Comparison of ENCODE assay signal across 7 cellular contexts in genomic region chr7:128738570-128739047, GRCh38. TPM values are rescaled to one million over a fixed set of nuclear protein-coding genes. Genes with fewer than 3 reads are reported as not detected.
A peak's percentile ranks its signal among the peaks of the same experiment; 100 is the strongest.
DNase-seq lines count a peak whose midpoint lies in the region; ATAC-seq and TF ChIP-seq lines count a peak whose summit lies in the region.

No MANE protein-coding gene starts in this region.

- no peaks in the 10 kb centered on the region for H3K9me3 ChIP-seq in cardiac muscle cell (ENCODE audit: low read depth)
- H3K9me3 ChIP-seq in sigmoid colon: no peaks in the 10 kb centered on the region

- no peak for TF ChIP-seq CTCF in activated CD8-positive, alpha-beta T cell treated with anti-CD3 and anti-CD28 coated beads for 36 hours (IDR thresholded peaks at IDR 0.05)
- no peak for TF ChIP-seq CTCF in cardiac muscle cell (IDR thresholded peaks at IDR 0.05; ENCODE audit: low read depth, low read length)
- TF ChIP-seq CTCF in sigmoid colon (IDR thresholded peaks at IDR 0.05): no peak

- TF ChIP-seq EP300 in sigmoid colon (IDR thresholded peaks at IDR 0.05): no peak

- WGBS in sigmoid colon, 2 donors: 3 to 5% methylated on average over 8 of the region's 8 CpGs

- no peaks in the 10 kb centered on the region for H3K27me3 ChIP-seq in cardiac muscle cell
- H3K27me3 ChIP-seq in sigmoid colon: no peaks in the 10 kb centered on the region

- TF ChIP-seq POLR2A in sigmoid colon (IDR thresholded peaks at IDR 0.05): no peak

- POLR2A ChIA-PET in activated CD8-positive, alpha-beta T cell treated with anti-CD3 and anti-CD28 coated beads for 36 hours (lab: Charles Lee): interaction anchor here (0.6 to 1.3 kb wide), 7 partner anchors 12 to 280 kb away, joined by 3 read pairs; no protein-coding TSS in a partner anchor

- H3K27ac ChIP-seq in cardiac muscle cell (peak overlapping the region; percentile 65), sigmoid colon (peak overlapping the region; percentile 93 to 99 (median 96))

- H3K4me3 Mint-ChIP-seq in activated CD8-positive, alpha-beta T cell treated with anti-CD3 and anti-CD28 coated beads for 36 hours: peak overlapping the region; percentile 99

- no peaks in the 10 kb centered on the region for H3K36me3 ChIP-seq in cardiac muscle cell
- no peaks in the 10 kb centered on the region for H3K36me3 ChIP-seq in sigmoid colon

- H3K27me3 Mint-ChIP-seq in activated CD8-positive, alpha-beta T cell treated with anti-CD3 and anti-CD28 coated beads for 36 hours: no peaks in the 10 kb centered on the region

- peak overlapping the region; percentile 90 for H3K27ac Mint-ChIP-seq in activated CD8-positive, alpha-beta T cell treated with anti-CD3 and anti-CD28 coated beads for 36 hours

- peak; percentile 31 for DNase-seq in activated CD8-positive, alpha-beta T cell treated with anti-CD3 and anti-CD28 coated beads for 36 hours
- DNase-seq in cardiac muscle cell (ENCODE audit: low read depth in 1 of 2, low spot score in 1 of 2) (peak in 1 of 2 donors; percentile 69), sigmoid colon (no peak), NCI-H2196 (lab: John Stamatoyannopoulos, UW; ENCODE audit: unreplicated experiment) (no peak), C1 segment of cervical spinal cord (lab: John Stamatoyannopoulos, UW) (no peak)

- peaks cover 14% of the 10 kb centered on the region for H3K36me3 Mint-ChIP-seq in activated CD8-positive, alpha-beta T cell treated with anti-CD3 and anti-CD28 coated beads for 36 hours (ENCODE audit: low read depth)

- peaks cover 12% of the 10 kb centered on the region for H3K4me1 ChIP-seq in cardiac muscle cell (ENCODE audit: low read depth)
- H3K4me1 ChIP-seq in sigmoid colon: peaks cover 3 to 43% (median 36%) of the 10 kb centered on the region in 4 donors

- CTCF ChIA-PET in activated CD8-positive, alpha-beta T cell treated with anti-CD3 and anti-CD28 coated beads for 36 hours (lab: Charles Lee): interaction anchor here (1.1 to 3.2 kb wide), 5 partner anchors 10 to 145 kb away, joined by 4 to 17 read pairs (median 6); partner anchors contain the start of gene ATP6V1F

- H3K4me3 ChIP-seq in cardiac muscle cell (peak overlapping the region; percentile 87), sigmoid colon (peak overlapping the region; percentile 79 to 96 (median 94))

- peaks cover 35% of the 10 kb centered on the region for H3K4me1 Mint-ChIP-seq in activated CD8-positive, alpha-beta T cell treated with anti-CD3 and anti-CD28 coated beads for 36 hours (ENCODE audit: low read depth)

- intact Hi-C loops in activated CD8-positive, alpha-beta T cell treated with anti-CD3 and anti-CD28 coated beads for 36 hours (cut with micrococcal nuclease): no loop called here
- intact Hi-C loops in sigmoid colon (cut with DNase I): loop anchor here (5.0 kb wide), 4 partner anchors 54 to 144 kb away; partner anchors contain the start of genes CCDC136 and FLNC

- H3K9me3 Mint-ChIP-seq in activated CD8-positive, alpha-beta T cell treated with anti-CD3 and anti-CD28 coated beads for 36 hours: no peaks in the 10 kb centered on the region

- ATAC-seq in GM18511 (IDR thresholded peaks at IDR 0.05; ENCODE audit: unreplicated experiment): peak; percentile 7
- peak; percentile 2 for ATAC-seq in HG02981 (IDR thresholded peaks at IDR 0.05; ENCODE audit: unreplicated experiment)
- ATAC-seq in activated CD8-positive, alpha-beta T cell treated with anti-CD3 and anti-CD28 coated beads for 36 hours: no peak

RNA-seq across cellular contexts. Expression of gene CALU, which starts 0.6 kb away (rescaled TPM):
- 10 to 100 TPM; 30.9 to 33.1 TPM for total RNA-seq in activated CD8-positive, alpha-beta T cell treated with anti-CD3 and anti-CD28 coated beads for 36 hours
- 190 and 231 TPM in 2 replicates for total RNA-seq in cardiac muscle cell
- 305 and 306 TPM in 2 replicates for polyA plus RNA-seq in cardiac muscle cell
- 100 to 1,000 TPM; 153 to 250 (median 198) TPM for total RNA-seq in sigmoid colon
- polyA plus RNA-seq in sigmoid colon: 10 to 100 TPM; 14.4 to 38.7 (median 23.1) TPM

RNA-seq across cellular contexts. Expression of gene OPN1SW, which starts 37.0 kb away (rescaled TPM):
- not detected for total RNA-seq in activated CD8-positive, alpha-beta T cell treated with anti-CD3 and anti-CD28 coated beads for 36 hours
- not detected in 2 replicates for total RNA-seq in cardiac muscle cell
- 0.74 and 2.1 TPM in 2 replicates for polyA plus RNA-seq in cardiac muscle cell
- not detected for total RNA-seq in sigmoid colon
- not detected for polyA plus RNA-seq in sigmoid colon

RNA-seq across cellular contexts. Expression of gene CCDC136, which starts 53.2 kb away (rescaled TPM):
- total RNA-seq in activated CD8-positive, alpha-beta T cell treated with anti-CD3 and anti-CD28 coated beads for 36 hours: 1 to 10 TPM; 7.6 to 9.6 TPM
- total RNA-seq in cardiac muscle cell (12.6 and 26.4 TPM in 2 replicates), sigmoid colon (10 to 100 TPM; 19.9 to 53.7 (median 23.7) TPM)
- polyA plus RNA-seq in cardiac muscle cell (10.7 and 14.9 TPM in 2 replicates), sigmoid colon (1 to 10 TPM in 2 of 3 donors, not detected in 1; 2.4 to 2.8 TPM)
